Comparison of ENCODE assay signal across 7 cellular contexts in genomic region chr2:87629491-87630458, GRCh38.
DNase-seq lines count a peak whose midpoint lies in the region; FAIRE-seq and TF ChIP-seq lines count a peak whose summit lies in the region.
"Not testable (repeated sequence)": the region's sequence is repeated elsewhere in the genome, so short reads cannot be mapped to it uniquely, and the experiment has no call there.

No MANE protein-coding gene starts in this region.

- not testable (repeated sequence) for H3K9me3 Mint-ChIP-seq in MCF 10A (ENCODE audit: unreplicated experiment)

- not testable (repeated sequence) for H3K4me3 ChIP-seq in fibroblast of villous mesenchyme (ENCODE audit: low read depth, low read length)

- H3K4me3 Mint-ChIP-seq in MCF 10A (ENCODE audit: unreplicated experiment) = not testable (repeated sequence)

- not testable (repeated sequence) for BruUV-seq in MCF 10A (replicated peaks; lab: Mats Ljungman, UMichigan)

- H3K27me3 Mint-ChIP-seq in MCF 10A (ENCODE audit: insufficient read depth, unreplicated experiment) = not testable (repeated sequence)

- H3K4me1 Mint-ChIP-seq in MCF 10A (ENCODE audit: insufficient read depth, unreplicated experiment) = not testable (repeated sequence)

- DNase-seq in EL = peak; percentile 92
- not testable (repeated sequence) for DNase-seq in HTR-8/SVneo (ENCODE audit: insufficient read length, low spot score)
- DNase-seq in RKO (ENCODE audit: low spot score) = peak; percentile 4
- peak; percentile 57 for DNase-seq in activated CD8-positive, alpha-beta memory T cell treated with anti-CD3 and anti-CD28 coated beads, Interleukin-2, amount 50 U/mL, for 48 hours
- DNase-seq in MCF 10A (ENCODE audit: unreplicated experiment) = peak; percentile 81
- peak; percentile 82 for DNase-seq in fibroblast of villous mesenchyme (ENCODE audit: low read depth)
- peak; percentile 71 for DNase-seq in non-pigmented ciliary epithelial cell (ENCODE audit: low read depth)

- not testable (repeated sequence) for H3K27ac Mint-ChIP-seq in MCF 10A (ENCODE audit: low read depth, unreplicated experiment)

- H3K36me3 Mint-ChIP-seq in MCF 10A (ENCODE audit: insufficient read depth, unreplicated experiment) = not testable (repeated sequence)

- TF ChIP-seq CTCF in MCF 10A (IDR thresholded peaks at IDR 0.05; ENCODE audit: unreplicated experiment); fibroblast of villous mesenchyme (IDR thresholded peaks at IDR 0.05; ENCODE audit: insufficient read depth, low read depth, low read length): not testable (repeated sequence)

- intact Hi-C loops in MCF 10A (cut with micrococcal nuclease) = not testable (repeated sequence)

- CTCF ChIA-PET in MCF 10A (lab: Yijun Ruan, JAX) = not testable (repeated sequence)

- FAIRE-seq in HTR-8/SVneo (lab: Jason Lieb, UNC) = peak; percentile 99

- POLR2A ChIA-PET in MCF 10A (lab: Yijun Ruan, JAX) = not testable (repeated sequence)
